ENCODE assay signal across 9 cellular contexts in the genomic region with DNA sequence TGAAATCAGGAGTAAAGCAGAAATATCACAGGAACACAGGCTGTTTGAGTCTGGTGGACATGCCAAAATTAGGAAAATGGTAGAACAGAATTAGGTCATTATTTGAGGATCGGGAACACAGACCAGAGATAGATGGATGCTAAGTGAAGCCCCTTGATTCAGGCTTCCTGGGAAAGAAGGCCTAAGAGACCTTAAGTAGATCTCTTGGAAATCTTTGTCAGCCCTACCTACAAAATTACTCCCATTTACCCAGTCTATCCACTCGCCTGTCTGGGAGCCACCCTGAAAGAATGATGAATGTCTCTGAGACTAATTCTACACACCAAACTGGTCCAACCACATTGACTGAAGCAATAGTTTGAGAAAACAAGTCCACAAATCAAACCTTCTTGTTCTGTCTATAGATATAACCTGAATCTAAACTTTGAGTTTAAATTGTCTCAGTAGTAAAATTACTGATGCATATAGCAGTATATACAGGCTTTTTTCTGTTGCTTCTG. TPM values are rescaled to one million over a fixed set of nuclear protein-coding genes. Genes with fewer than 3 reads are reported as not detected.
DNase-seq lines count a peak whose midpoint lies in the region; ATAC-seq, FAIRE-seq and TF ChIP-seq lines count a peak whose summit lies in the region.
"Had no signal": no experiment of that assay in that cellular context is flagged by ENCODE, and none has a peak within 500 bp of the region (broad histone marks: within the 10 kb centered on the region; RNA-seq: fewer than 3 reads in every experiment).

No MANE protein-coding gene starts in this region.

- FAIRE-seq in TTC549 (lab: Jason Lieb, UNC), result peak; percentile 39

- WGBS in thyroid gland, 2 donors, result 61 to 67% methylated on average over 2 of the region's 2 CpGs

- no peaks in the 10 kb centered on the region for H3K9me3 Mint-ChIP-seq in activated T-cell treated with anti-CD3 and anti-CD28 coated beads, Interleukin-2, amount 50 U/mL, for 4 hours
- H3K9me3 Mint-ChIP-seq: central memory CD8-positive, alpha-beta T cell had no signal

- peaks cover 25% of the 10 kb centered on the region for H3K4me1 Mint-ChIP-seq in activated T-cell treated with anti-CD3 and anti-CD28 coated beads, Interleukin-2, amount 50 U/mL, for 4 hours (ENCODE audit: low read depth)

- no peaks in the 10 kb centered on the region for H3K36me3 ChIP-seq in thyroid gland

- ATAC-seq in activated T-cell treated with anti-CD3 and anti-CD28 coated beads, Interleukin-2, amount 50 U/mL, for 4 hours, result peak; percentile 42 to 56
- no peak for ATAC-seq in HG03135 (IDR thresholded peaks at IDR 0.05; ENCODE audit: unreplicated experiment)
- no peak for ATAC-seq in GM18907 (IDR thresholded peaks at IDR 0.05; ENCODE audit: unreplicated experiment)

- no peak for TF ChIP-seq POLR2A in thyroid gland (IDR thresholded peaks at IDR 0.05)

- no peak for DNase-seq in activated T-cell treated with anti-CD3 and anti-CD28 coated beads, Interleukin-2, amount 50 U/mL, for 4 hours
- DNase-seq in activated T-cell treated with anti-CD3 and anti-CD28 coated beads, Interleukin-2, amount 50 U/mL, for 1 hour, result no peak
- DNase-seq in kidney glomerular epithelial cell (lab: John Stamatoyannopoulos, UW) (peak; percentile 45), thyroid gland (peak in 1 of 2 donors; percentile 5), NCI-H345 treated with DMSO at 0.1 percent for 48 hours (lab: John Stamatoyannopoulos, UW; ENCODE audit: unreplicated experiment) (no peak)

- H3K27ac ChIP-seq in thyroid gland, result peak overlapping the region; percentile 55 to 80 (median 73)

- no peaks in the 10 kb centered on the region for H3K27me3 ChIP-seq in thyroid gland

- intact Hi-C loops in thyroid gland (cut with DNase I), result no loop called here

- peaks cover 14 to 19% of the 10 kb centered on the region in 2 donors for H3K4me1 ChIP-seq in thyroid gland

- H3K9me3 ChIP-seq in thyroid gland, result no peaks in the 10 kb centered on the region

- peak overlapping the region; percentile 2 for H3K4me3 Mint-ChIP-seq in activated T-cell treated with anti-CD3 and anti-CD28 coated beads, Interleukin-2, amount 50 U/mL, for 4 hours
- H3K4me3 Mint-ChIP-seq: central memory CD8-positive, alpha-beta T cell had no signal

- no peak overlapping the region for H3K4me3 ChIP-seq in thyroid gland (replicated peaks in 1 of 3)

- H3K27me3 Mint-ChIP-seq in activated T-cell treated with anti-CD3 and anti-CD28 coated beads, Interleukin-2, amount 50 U/mL, for 4 hours (ENCODE audit: low read depth), result no peaks in the 10 kb centered on the region
- H3K27me3 Mint-ChIP-seq: central memory CD8-positive, alpha-beta T cell had no signal

- TF ChIP-seq CTCF in thyroid gland (IDR thresholded peaks at IDR 0.05), result no peak

- no peaks in the 10 kb centered on the region for H3K36me3 Mint-ChIP-seq in activated T-cell treated with anti-CD3 and anti-CD28 coated beads, Interleukin-2, amount 50 U/mL, for 4 hours (ENCODE audit: insufficient read depth)

RNA-seq across cellular contexts. Expression of a gene that starts 36.6 kb away (rescaled TPM):
- 10 to 100 TPM; 42.7 to 61.2 (median 61.1) TPM for total RNA-seq in activated T-cell treated with anti-CD3 and anti-CD28 coated beads, Interleukin-2, amount 50 U/mL, for 4 hours
- 100 to 1,000 TPM in 2 of 4 donors, 10 to 100 TPM in 2; 76.9 to 115 (median 98.1) TPM for total RNA-seq in thyroid gland

Comparison
In these comparisons a context has a peak if more than half of its experiments do, and no peak if none do; other contexts are left out.
1. ATAC-seq: peak in activated T-cell treated with anti-CD3 and anti-CD28 coated beads, Interleukin-2, amount 50 U/mL, for 4 hours (2 of 2); none in HG03135 (single experiment) and GM18907 (single experiment).